ENCODE assay signal across 24 cellular contexts in the genomic region with DNA sequence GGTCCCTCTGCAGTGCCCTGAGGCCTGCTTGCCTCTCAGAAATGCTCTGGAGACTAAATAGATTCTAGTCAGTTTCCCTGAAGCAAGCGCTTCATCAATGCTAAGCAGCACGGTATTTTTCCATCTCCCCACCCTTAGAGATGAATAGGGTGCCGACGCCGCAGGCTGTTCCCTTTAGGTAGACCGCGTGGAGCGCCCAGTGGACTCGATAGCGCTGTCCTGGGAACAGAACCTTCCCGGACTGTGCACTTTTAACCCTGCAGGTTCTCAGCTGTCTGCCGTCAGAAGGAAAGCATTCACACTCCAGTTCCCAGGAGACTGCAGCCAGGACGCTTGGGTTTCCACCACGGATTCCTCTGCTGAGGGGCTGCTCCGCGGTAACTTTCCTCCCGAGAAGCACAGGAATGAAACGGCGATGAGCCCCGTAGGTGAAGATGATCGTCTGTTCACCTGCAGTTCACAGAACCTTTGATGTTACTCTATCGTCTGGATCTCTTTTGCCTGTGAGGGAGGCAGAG. TPM values are rescaled to one million over a fixed set of nuclear protein-coding genes. Genes with fewer than 3 reads are reported as not detected.
DNase-seq lines count a peak whose midpoint lies in the region; ATAC-seq, FAIRE-seq and TF ChIP-seq lines count a peak whose summit lies in the region.
"Had no signal": no experiment of that assay in that cellular context is flagged by ENCODE, and none has a peak within 500 bp of the region (broad histone marks: within the 10 kb centered on the region; RNA-seq: fewer than 3 reads in every experiment).

No MANE protein-coding gene starts in this region.

- peaks cover 6 to 40% of the 10 kb centered on the region in 2 experiments; a peak in 3 of 5 replicates for H3K27me3 ChIP-seq in HepG2 (ENCODE audit: control insufficient read depth in 1 of 2, insufficient read depth in 2 of 2, low read length in 2 of 2)
- H3K27me3 ChIP-seq in right lobe of liver = no peaks in the 10 kb centered on the region
- peaks cover 0 to 32% (median 0%) of the 10 kb centered on the region in 7 donors for H3K27me3 ChIP-seq in spleen (replicated peaks in 1 of 7)
- H3K27me3 ChIP-seq in left ventricle myocardium inferior (ENCODE audit: low read depth) = peaks cover 7% of the 10 kb centered on the region
- H3K27me3 ChIP-seq: BLaER1 treated with 17β-estradiol and CSF1 and Interleukin-3, amounts not matched to agents 10 nM and 100 nM had no signal

- ATAC-seq in HepG2 (peak; percentile 75), right lobe of liver (no peak)
- ATAC-seq: A549, GM12878 had no signal

- no peaks in the 10 kb centered on the region for H3K9me3 ChIP-seq in HepG2 (ENCODE audit: low read length)
- H3K9me3 ChIP-seq in right lobe of liver = no peaks in the 10 kb centered on the region
- no peaks in the 10 kb centered on the region for H3K9me3 ChIP-seq in spleen
- no peaks in the 10 kb centered on the region for H3K9me3 ChIP-seq in left ventricle myocardium inferior (replicated peaks)
- H3K9me3 ChIP-seq: A549; BE2C; BLaER1 treated with 17β-estradiol and CSF1 and Interleukin-3, amounts not matched to agents 10 nM and 100 nM had no signal

- H3K79me2 ChIP-seq in HepG2 (ENCODE audit: insufficient read depth, low read length) = no peaks in the 10 kb centered on the region

- no peak overlapping the region for H3K4me2 ChIP-seq in HepG2 (ENCODE audit: low read depth, low read length)
- H3K4me2 ChIP-seq: A549; BLaER1 treated with 17β-estradiol and CSF1 and Interleukin-3, amounts not matched to agents 10 nM and 100 nM had no signal

- H3K4me1 ChIP-seq in HepG2 (ENCODE audit: insufficient read depth, low read length) = 0 out of 2 replicates have a peak, but pooled peaks cover 8% of the 10 kb centered on the region
- H3K4me1 ChIP-seq in right lobe of liver = no peaks in the 10 kb centered on the region
- no peaks in the 10 kb centered on the region for H3K4me1 ChIP-seq in spleen
- H3K4me1 ChIP-seq in left ventricle myocardium inferior = no peaks in the 10 kb centered on the region
- H3K4me1 ChIP-seq: A549, BE2C had no signal

- intact Hi-C loops in HepG2 (cut with micrococcal nuclease; ENCODE audit: unreplicated experiment) (no loop called here), right lobe of liver (cut with DNase I) (no loop called here), spleen (cut with DNase I; ENCODE audit: low total_unique reads) (no loop called here), left ventricle myocardium inferior (cut with micrococcal nuclease) (no loop called here)

- in situ Hi-C loops in HepG2 (cut with HindIII; ENCODE audit: extremely low pct_ligation_motif_present, low pct_unique_long_range_greater_than_20kb) = loop anchor here (25.0 kb wide), 1 partner anchor 811 kb away; no protein-coding TSS in a partner anchor

- no peak for TF ChIP-seq EP300 in HepG2 (IDR thresholded peaks at IDR 0.05; ENCODE audit: low read depth in 2 of 2, low read length in 2 of 2)
- no peak for TF ChIP-seq EP300 in HepG2 (CRISPR knock-in tag; IDR thresholded peaks at IDR 0.05; ENCODE audit: borderline replicate concordance)

- 19% methylated on average over 6 of the region's 22 CpGs for WGBS in HepG2 (ENCODE audit: low lambda C conversion rate)
- WGBS in right lobe of liver (ENCODE audit: insufficient coverage, low coverage, low lambda C conversion rate, missing lambda C conversion rate) = 76% methylated on average over 13 of the region's 22 CpGs
- 91 to 94% (median 93%) methylated on average over 22 of the region's 22 CpGs for WGBS in spleen, 5 donors

- H4K20me1 ChIP-seq in HepG2 (ENCODE audit: insufficient read depth, low read length) = no peaks in the 10 kb centered on the region
- H4K20me1 ChIP-seq: BLaER1 treated with 17β-estradiol and CSF1 and Interleukin-3, amounts not matched to agents 10 nM and 100 nM had no signal

- DNase-seq in HepG2 (ENCODE audit: low spot score) (no peak), right lobe of liver (no peak), left kidney (ENCODE audit: low read depth, low spot score) (peak; percentile 27), spleen (peak; percentile 65), islet precursor cell (no peak), left ventricle myocardium inferior (no peak)
- DNase-seq: 8988T; ACHN; AML-193; BE2C; CD4-positive, alpha-beta T cell; CD8-positive, alpha-beta memory T cell; DMS 273 treated with DMSO at 0.1 percent for 48 hours; DMS79; EL; GDM1; GOT3; H7; HCEC 1CT had no signal

- no peak for TF ChIP-seq RAD21 in HepG2 (CRISPR knock-in tag; IDR thresholded peaks at IDR 0.05)

- H3K4me3 ChIP-seq in HepG2 (replicated peaks in 1 of 3; ENCODE audit: insufficient read depth in 1 of 3, low read depth in 2 of 3, low read length in 3 of 3) (no peak overlapping the region), right lobe of liver (no peak overlapping the region), spleen (no peak overlapping the region), left ventricle myocardium inferior (no peak overlapping the region)
- H3K4me3 ChIP-seq: A549; BLaER1 treated with 17β-estradiol and CSF1 and Interleukin-3, amounts not matched to agents 10 nM and 100 nM; GM12878 had no signal

- H3K36me3 ChIP-seq in HepG2 (replicated peaks in 1 of 2; ENCODE audit: control insufficient read depth in 1 of 2, insufficient read depth in 2 of 2, low read length in 2 of 2) (no peaks in the 10 kb centered on the region), right lobe of liver (no peaks in the 10 kb centered on the region), spleen (no peaks in the 10 kb centered on the region), left ventricle myocardium inferior (no peaks in the 10 kb centered on the region)
- H3K36me3 ChIP-seq: BE2C; BLaER1 treated with 17β-estradiol and CSF1 and Interleukin-3, amounts not matched to agents 10 nM and 100 nM had no signal

- no peak for TF ChIP-seq CTCF in HepG2 (CRISPR knock-in tag; IDR thresholded peaks at IDR 0.05)
- TF ChIP-seq CTCF in right lobe of liver (IDR thresholded peaks at IDR 0.05) = no peak
- TF ChIP-seq CTCF in spleen (IDR thresholded peaks at IDR 0.05 in 8 of 11, conservative IDR thresholded peaks at IDR 0.05 in 3 of 11) = no peak
- TF ChIP-seq CTCF in left ventricle myocardium inferior (IDR thresholded peaks at IDR 0.05; ENCODE audit: borderline replicate concordance) = no peak

- BruUV-seq in HepG2 (replicated peaks; lab: Mats Ljungman, UMichigan) = no TSS peak

- CTCF ChIA-PET in HepG2 (lab: Yijun Ruan, JAX; ENCODE audit: low intra/inter-chr PET ratio, low total read pairs) = no interaction called here

- no peak overlapping the region for H3K27ac ChIP-seq in HepG2 (ENCODE audit: extremely low read length, insufficient read depth, low read length)
- H3K27ac ChIP-seq in right lobe of liver = no peak overlapping the region
- H3K27ac ChIP-seq in spleen = no peak overlapping the region
- H3K27ac ChIP-seq in left ventricle myocardium inferior (replicated peaks) = no peak overlapping the region
- H3K27ac ChIP-seq: A549; BLaER1 treated with 17β-estradiol and CSF1 and Interleukin-3, amounts not matched to agents 10 nM and 100 nM had no signal

- POLR2A ChIA-PET in HepG2 (lab: Yijun Ruan, JAX) = no interaction called here

- H3K9ac ChIP-seq in HepG2 (ENCODE audit: insufficient read depth, low read depth, low read length) = no peak overlapping the region
- H3K9ac ChIP-seq: BLaER1 treated with 17β-estradiol and CSF1 and Interleukin-3, amounts not matched to agents 10 nM and 100 nM had no signal

- no peak for TF ChIP-seq POLR2A in HepG2 (IDR thresholded peaks at IDR 0.05; ENCODE audit: insufficient read depth in 1 of 2, low read depth in 2 of 2, low read length in 2 of 2)
- TF ChIP-seq POLR2A in right lobe of liver (IDR thresholded peaks at IDR 0.05) = no peak
- no peak for TF ChIP-seq POLR2A in spleen (IDR thresholded peaks at IDR 0.05)

- no peak for FAIRE-seq in HepG2 (lab: Jason Lieb, UNC)
- FAIRE-seq: A549, D721Med, GM12878 had no signal

- no peak overlapping the region for H2AFZ ChIP-seq in HepG2 (ENCODE audit: low read length)

RNA-seq across cellular contexts. Expression of a gene that starts 9.1 kb away (rescaled TPM):
- total RNA-seq in HepG2 (2016; rRNA removed; fragmentation: Illumina TruSeq; extraction: Trizol) (not detected in 2 replicates), right lobe of liver (not detected), spleen (not detected), left ventricle myocardium inferior (not detected)
- total RNA-seq in HepG2 (2016; cell fraction: cytosol; rRNA removed; fragmentation: Illumina TruSeq; extraction: Trizol; ENCODE audit: low read depth) = not detected in 2 replicates
- total RNA-seq in HepG2 (2016; cell fraction: insoluble cytoplasmic fraction; rRNA removed; fragmentation: Illumina TruSeq; extraction: Trizol) = not detected in 2 replicates
- not detected in 2 replicates for total RNA-seq in HepG2 (2016; cell fraction: membrane; rRNA removed; fragmentation: Illumina TruSeq; extraction: Trizol)
- not detected in 2 replicates for total RNA-seq in HepG2 (2016; cell fraction: nucleus; rRNA removed; fragmentation: Illumina TruSeq; extraction: Trizol)
- polyA plus RNA-seq in HepG2 (2011; rRNA removed) (not detected in 2 replicates), spleen (under 1 TPM; 0.02 to 0.09 (median 0.03) TPM)
- not detected in 2 replicates for polyA plus RNA-seq in HepG2 (2011; cell fraction: cytosol; rRNA removed)
- not detected in 2 replicates for polyA plus RNA-seq in HepG2 (2011; cell fraction: nucleus; rRNA removed)
- not detected in 2 replicates for polyA plus RNA-seq in HepG2 (2012)
- polyA plus RNA-seq in HepG2 (2016; cell fraction: cytosol; fragmentation: Illumina TruSeq; extraction: Trizol; ENCODE audit: low read depth) = not detected in 2 replicates
- polyA plus RNA-seq in HepG2 (2016; cell fraction: insoluble cytoplasmic fraction; fragmentation: Illumina TruSeq; extraction: Trizol; ENCODE audit: low read depth) = not detected in 2 replicates
- not detected in 2 replicates for polyA plus RNA-seq in HepG2 (2016; cell fraction: membrane; fragmentation: Illumina TruSeq; extraction: Trizol; ENCODE audit: low read depth)
- polyA plus RNA-seq in HepG2 (2016; cell fraction: nucleus; fragmentation: Illumina TruSeq; extraction: Trizol; ENCODE audit: insufficient read depth, low read depth) = not detected in 2 replicates
- polyA minus RNA-seq in HepG2 (2011; rRNA and poly(A)+ RNA removed; ENCODE audit: low replicate concordance) = not detected in 2 replicates
- not detected in 2 replicates for polyA minus RNA-seq in HepG2 (2011; cell fraction: cytosol; rRNA and poly(A)+ RNA removed)
- polyA minus RNA-seq in HepG2 (2011; cell fraction: nucleus; rRNA and poly(A)+ RNA removed) = not detected in 2 replicates
- total RNA-seq: CD8-positive, alpha-beta memory T cell; GM12878 had no signal
- polyA plus RNA-seq: CD8-positive, alpha-beta memory T cell; GM12878 had no signal

RNA-seq across cellular contexts. Expression of a gene that starts 15.0 kb away (rescaled TPM):
- total RNA-seq in HepG2 (2016; rRNA removed; fragmentation: Illumina TruSeq; extraction: Trizol) (not detected in 2 replicates), right lobe of liver (under 1 TPM; 0.05 to 0.80 (median 0.11) TPM), spleen (10 to 100 TPM in 6 of 7 donors, 1 to 10 TPM in 1; 4.8 to 45.4 (median 17.4) TPM), left ventricle myocardium inferior (5.4 TPM)
- not detected in 2 replicates for total RNA-seq in HepG2 (2016; cell fraction: cytosol; rRNA removed; fragmentation: Illumina TruSeq; extraction: Trizol; ENCODE audit: low read depth)
- total RNA-seq in HepG2 (2016; cell fraction: insoluble cytoplasmic fraction; rRNA removed; fragmentation: Illumina TruSeq; extraction: Trizol) = not detected in 2 replicates
- not detected in 2 replicates for total RNA-seq in HepG2 (2016; cell fraction: membrane; rRNA removed; fragmentation: Illumina TruSeq; extraction: Trizol)
- total RNA-seq in HepG2 (2016; cell fraction: nucleus; rRNA removed; fragmentation: Illumina TruSeq; extraction: Trizol) = not detected in 2 replicates
- polyA plus RNA-seq in HepG2 (2011; rRNA removed) (not detected in 2 replicates), spleen (1 to 10 TPM in 1 of 3 donors, under 1 TPM in 2; 0.42 to 4.5 (median 0.74) TPM)
- polyA plus RNA-seq in HepG2 (2011; cell fraction: cytosol; rRNA removed) = not detected in 2 replicates
- polyA plus RNA-seq in HepG2 (2011; cell fraction: nucleus; rRNA removed) = not detected in 2 replicates
- polyA plus RNA-seq in HepG2 (2012) = not detected in 2 replicates
- polyA plus RNA-seq in HepG2 (2016; cell fraction: cytosol; fragmentation: Illumina TruSeq; extraction: Trizol; ENCODE audit: low read depth) = not detected in 2 replicates
- polyA plus RNA-seq in HepG2 (2016; cell fraction: insoluble cytoplasmic fraction; fragmentation: Illumina TruSeq; extraction: Trizol; ENCODE audit: low read depth) = not detected in 2 replicates
- polyA plus RNA-seq in HepG2 (2016; cell fraction: membrane; fragmentation: Illumina TruSeq; extraction: Trizol; ENCODE audit: low read depth) = not detected in 2 replicates
- not detected in 2 replicates for polyA plus RNA-seq in HepG2 (2016; cell fraction: nucleus; fragmentation: Illumina TruSeq; extraction: Trizol; ENCODE audit: insufficient read depth, low read depth)
- not detected in 2 replicates for polyA minus RNA-seq in HepG2 (2011; rRNA and poly(A)+ RNA removed; ENCODE audit: low replicate concordance)
- not detected in 2 replicates for polyA minus RNA-seq in HepG2 (2011; cell fraction: cytosol; rRNA and poly(A)+ RNA removed)
- not detected in 2 replicates for polyA minus RNA-seq in HepG2 (2011; cell fraction: nucleus; rRNA and poly(A)+ RNA removed)
- total RNA-seq: GM12878 had no signal
- polyA plus RNA-seq: CD14-positive monocyte; CD8-positive, alpha-beta memory T cell had no signal

Comparison
In these comparisons a context has a peak if more than half of its experiments do, and no peak if none do; other contexts are left out.
1. DNase-seq: peak in left kidney (single experiment) and spleen (single experiment); none in HepG2 (single experiment), right lobe of liver (0 of 3), islet precursor cell (single experiment) and left ventricle myocardium inferior (single experiment).